ENCODE assay signal across 9 cellular contexts in genomic region chr16:89922477-89922883, GRCh38. TPM values are rescaled to one million over a fixed set of nuclear protein-coding genes. Genes with fewer than 3 reads are reported as not detected.
DNase-seq lines count a peak whose midpoint lies in the region; ATAC-seq, FAIRE-seq and TF ChIP-seq lines count a peak whose summit lies in the region.
"Had no signal": no experiment of that assay in that cellular context is flagged by ENCODE, and none has a peak within 500 bp of the region (broad histone marks: within the 10 kb centered on the region; RNA-seq: fewer than 3 reads in every experiment).

No MANE protein-coding gene starts in this region.

- peaks cover 77% of the 10 kb centered on the region for H3K4me1 ChIP-seq in CD4-positive, alpha-beta memory T cell (ENCODE audit: insufficient read depth, low read length)
- peaks cover 0 to 34% (median 25%) of the 10 kb centered on the region in 4 experiments; a peak in 6 of 7 replicates for H3K4me1 ChIP-seq in H1 (replicated peaks in 1 of 4; ENCODE audit: control insufficient read depth in 3 of 4, insufficient read depth in 4 of 4, low read length in 3 of 4)
- H3K4me1 ChIP-seq in lung (ENCODE audit: control insufficient read depth in 2 of 2, insufficient read depth in 2 of 2, low read length in 2 of 2), result peaks cover 0 to 37% of the 10 kb centered on the region in 2 donors

- 0 out of 2 replicates have a peak, but pooled peaks cover under 1% of the 10 kb centered on the region for H3K79me1 ChIP-seq in H1 (ENCODE audit: low read depth, low read length)

- peaks cover 22 to 49% (median 35%) of the 10 kb centered on the region in 4 donors for H3K4me1 Mint-ChIP-seq in CD4-positive, alpha-beta memory T cell

- peaks cover 0 to 2% (median 0%) of the 10 kb centered on the region in 8 donors for H3K9me3 Mint-ChIP-seq in CD4-positive, alpha-beta memory T cell

- no peak overlapping the region for H2BK20ac ChIP-seq in H1 (ENCODE audit: low read length)

- H4K5ac ChIP-seq in H1 (ENCODE audit: insufficient read length, low read depth, low read length), result peak overlapping the region; percentile 82

- H3K4me3 ChIP-seq in CD4-positive, alpha-beta memory T cell (ENCODE audit: low read length in 2 of 2), result no peak overlapping the region
- H3K4me3 ChIP-seq in H1 (ENCODE audit: extremely low read depth in 1 of 4, insufficient read depth in 2 of 4, low read depth in 3 of 4, low read length in 4 of 4) (peak overlapping the region; percentile 65 to 95 (median 72)), lung (peak overlapping the region; percentile 30)

- TF ChIP-seq CTCF in H1 (IDR thresholded peaks at IDR 0.05; ENCODE audit: control extremely low read depth in 1 of 3, insufficient read depth in 1 of 3, low read depth in 1 of 3, low read length in 3 of 3) (no peak), lung (IDR thresholded peaks at IDR 0.05; ENCODE audit: control extremely low read depth, extremely low read depth) (no peak)

- no peak for TF ChIP-seq RAD21 in H1 (IDR thresholded peaks at IDR 0.05 in 1 of 2, conservative IDR thresholded peaks at IDR 0.05 in 1 of 2; ENCODE audit: low read depth in 2 of 2, low read length in 2 of 2)

- H2AFZ ChIP-seq in H1 (ENCODE audit: low read length), result no peak overlapping the region; the same call in 1 of the 2 replicates

- peak overlapping the region; percentile 97 for H3K18ac ChIP-seq in H1 (ENCODE audit: extremely low read depth, low read length)

- peaks cover 4 to 18% of the 10 kb centered on the region in 2 donors for H3K27me3 Mint-ChIP-seq in CD4-positive, alpha-beta memory T cell

- peak overlapping the region; percentile 35 to 73 (median 54); a peak in 6 of 7 replicates for H3K9ac ChIP-seq in H1 (replicated peaks in 1 of 4; ENCODE audit: extremely low read depth in 1 of 4, low read depth in 3 of 4, low read length in 3 of 4)

- H3K36me3 Mint-ChIP-seq in CD4-positive, alpha-beta memory T cell, result no peaks in the 10 kb centered on the region

- intact Hi-C loops in CD4-positive, alpha-beta memory T cell (cut with micrococcal nuclease), result no loop called here

- no peak overlapping the region for H3K23ac ChIP-seq in H1 (ENCODE audit: insufficient read length)

- peaks cover 11% of the 10 kb centered on the region for H3K27me3 ChIP-seq in CD4-positive, alpha-beta memory T cell (ENCODE audit: insufficient read depth, low read length)
- peaks cover 0 to 19% (median 16%) of the 10 kb centered on the region in 4 experiments; a peak in 6 of 7 replicates for H3K27me3 ChIP-seq in H1 (replicated peaks in 1 of 4; ENCODE audit: control insufficient read depth in 3 of 4, extremely low read depth in 1 of 4, insufficient read depth in 3 of 4, low read length in 3 of 4)
- H3K27me3 ChIP-seq in lung (ENCODE audit: control insufficient read depth, insufficient read depth), result peaks cover 4% of the 10 kb centered on the region

- WGBS in H1 (ENCODE audit: extremely low coverage in 1 of 2, insufficient coverage in 1 of 2, insufficient read length in 1 of 2, insufficient replicate concordance in 2 of 2, low coverage in 1 of 2, low lambda C conversion rate in 2 of 2, missing lambda C conversion rate in 1 of 2), 2 experiments, result 1% methylated on average over 27 of the region's 31 CpGs; no CpG with 5 or more reads in 1 of the 2 experiments
- WGBS in lung, 2 donors, result 0 to 1% methylated on average over 31 of the region's 31 CpGs

- peak overlapping the region; percentile 79 for H4K91ac ChIP-seq in H1 (replicated peaks; ENCODE audit: insufficient read length, low read length)

- POLR2A ChIA-PET in CD4-positive, alpha-beta memory T cell (lab: Charles Lee; ENCODE audit: partially characterized antibody), result interaction anchor here (0.8 to 1.6 kb wide), 4 partner anchors 10 to 236 kb away, joined by 3 to 8 read pairs (median 4); partner anchors contain the start of gene CDK10
- POLR2A ChIA-PET in H1 (lab: Charles Lee; ENCODE audit: partially characterized antibody), result interaction anchor here (0.5 to 6.5 kb wide), 31 partner anchors 9 to 326 kb away, joined by 3 to 71 read pairs (median 4); partner anchors contain the start of genes CDK10, DBNDD1, DEF8 and FANCA

- no peak overlapping the region for H2BK120ac ChIP-seq in H1 (replicated peaks; ENCODE audit: low read depth, low read length)

- H3K4me3 Mint-ChIP-seq in CD4-positive, alpha-beta memory T cell, result peak overlapping the region; percentile 35 to 74 (median 62)

- H4K20me1 ChIP-seq in H1 (replicated peaks in 1 of 2; ENCODE audit: control insufficient read depth in 1 of 2, insufficient read depth in 2 of 2, low read length in 2 of 2), result peaks cover 5 to 11% of the 10 kb centered on the region in 2 experiments

- no peak overlapping the region for H2BK15ac ChIP-seq in H1 (ENCODE audit: low read length)

- no peak overlapping the region for H3K14ac ChIP-seq in H1 (ENCODE audit: insufficient read length)

- peak overlapping the region in 1 of 7 donors; percentile 42 for H3K27ac Mint-ChIP-seq in CD4-positive, alpha-beta memory T cell

- peak overlapping the region; percentile 87 for H4K8ac ChIP-seq in H1 (ENCODE audit: extremely low read depth, insufficient read depth, low read length)

- peak overlapping the region; percentile 84 for H3K4ac ChIP-seq in H1 (replicated peaks; ENCODE audit: insufficient read length, low read depth, low read length)

- no peak overlapping the region for H2AK5ac ChIP-seq in H1 (ENCODE audit: low read depth, low read length)

- ATAC-seq in lung (ENCODE audit: insufficient read depth, low FRiP score), result peak; percentile 28

- H3K9me3 ChIP-seq in CD4-positive, alpha-beta memory T cell (ENCODE audit: control insufficient read depth in 1 of 2, low read length in 2 of 2), result no peaks in the 10 kb centered on the region
- H3K9me3 ChIP-seq in H1 (ENCODE audit: insufficient read depth in 2 of 2, low read depth in 1 of 2, low read length in 1 of 2) (no peaks in the 10 kb centered on the region), lung (ENCODE audit: control insufficient read depth in 2 of 2, insufficient read depth in 1 of 2, low read length in 1 of 2) (peaks cover 0 to 2% of the 10 kb centered on the region in 2 donors)

- CTCF ChIA-PET in CD4-positive, alpha-beta memory T cell (lab: Charles Lee; ENCODE audit: partially characterized antibody), result no interaction called here
- CTCF ChIA-PET in H1 (lab: Charles Lee; ENCODE audit: partially characterized antibody), result interaction anchor here (0.9 to 8.7 kb wide), 4 partner anchors 13 to 225 kb away, joined by 3 to 70 read pairs (median 4); no protein-coding TSS in a partner anchor

- no peak for TF ChIP-seq EP300 in H1 (IDR thresholded peaks at IDR 0.05; ENCODE audit: borderline replicate concordance in 1 of 2, low read depth in 2 of 2, low read length in 2 of 2)

- H3K56ac ChIP-seq in H1 (replicated peaks; ENCODE audit: insufficient read length, low read depth, low read length), result peak overlapping the region; percentile 77

- H3K79me2 ChIP-seq in H1 (ENCODE audit: control insufficient read depth in 1 of 2, insufficient read depth in 2 of 2, low read length in 2 of 2), result peaks cover 0 to 3% of the 10 kb centered on the region in 2 experiments; a peak in 2 of 4 replicates

- H3K27ac ChIP-seq in CD4-positive, alpha-beta memory T cell (ENCODE audit: low read depth, low read length), result no peak overlapping the region
- H3K27ac ChIP-seq in H1 (ENCODE audit: low read depth, low read length) (peak overlapping the region; percentile 39; the same call in 1 of the 2 replicates), lung (ENCODE audit: low read depth in 1 of 2, low read length in 1 of 2) (peak overlapping the region; percentile 39 to 95), temporal lobe (ENCODE audit: low read depth, low read length) (peak overlapping the region; percentile 87)
- H3K27ac ChIP-seq: VCaP had no signal

- H2BK12ac ChIP-seq in H1 (ENCODE audit: low read depth, low read length), result 0 out of 2 replicates have a peak overlapping the region, but pooled peaks have one; percentile 60

- FAIRE-seq in H1 (lab: Jason Lieb, UNC), result no peak

- H3K4me2 ChIP-seq in H1 (ENCODE audit: insufficient read depth in 1 of 2, low read depth in 2 of 2, low read length in 2 of 2), result peak overlapping the region; percentile 82 to 96

- H2BK5ac ChIP-seq in H1 (ENCODE audit: low read depth, low read length), result peak overlapping the region; percentile 85; the same call in 1 of the 2 replicates

- no peak for TF ChIP-seq POLR2A in H1 (IDR thresholded peaks at IDR 0.05; ENCODE audit: control extremely low read depth in 1 of 2, low read depth in 2 of 2, low read length in 2 of 2)

- H3K36me3 ChIP-seq in CD4-positive, alpha-beta memory T cell (ENCODE audit: insufficient read depth, low read length), result no peaks in the 10 kb centered on the region
- H3K36me3 ChIP-seq in H1 (ENCODE audit: control insufficient read depth in 2 of 4, insufficient read depth in 4 of 4, low read length in 3 of 4), result no peaks in the 10 kb centered on the region
- no peaks in the 10 kb centered on the region for H3K36me3 ChIP-seq in lung (ENCODE audit: control insufficient read depth in 2 of 2, insufficient read depth in 2 of 2, low read length in 2 of 2)

- DNase-seq in CD4-positive, alpha-beta memory T cell, result peak in 1 of 5 donors; percentile 59
- peak; percentile 92 for DNase-seq in HT1080 (ENCODE audit: low read depth)
- peak; percentile 71 for DNase-seq in T1000 (lab: John Stamatoyannopoulos, UW)
- peak in 1 of 2 experiments; percentile 70 for DNase-seq in H1 (ENCODE audit: low read depth in 1 of 2, low spot score in 2 of 2)
- DNase-seq in lung (ENCODE audit: low spot score), result peak; percentile 72
- DNase-seq in Ammon's horn (ENCODE audit: low spot score), result no peak
- no peak for DNase-seq in globus pallidus (ENCODE audit: low spot score)

- H3K23me2 ChIP-seq in H1 (ENCODE audit: low read depth, low read length), result peaks cover 31% of the 10 kb centered on the region

RNA-seq across cellular contexts. Expression of gene TUBB3, which starts 0.7 kb away (rescaled TPM):
- under 1 TPM in 1 of 2 experiments, not detected in 1; 0.73 TPM for total RNA-seq in CD4-positive, alpha-beta memory T cell
- not detected for polyA plus RNA-seq in CD4-positive, alpha-beta memory T cell
- 426 and 456 TPM in 2 replicates for total RNA-seq in HT1080 (2014; rRNA removed; shearing (Covaris generic))
- polyA plus RNA-seq in HT1080 (2015; cell fraction: cytosol; rRNA removed), result 213 and 256 TPM in 2 replicates
- polyA plus RNA-seq in HT1080 (2015; cell fraction: nucleus; rRNA removed), result 189 and 193 TPM in 2 replicates
- total RNA-seq in H1 (2021; fragmentation: NEBNext Ultra II Directional; extraction: Animal tissue kit (Norgen Biotek cat#: 25700)), result 275 and 292 TPM in 2 replicates
- polyA plus RNA-seq in H1 (2011; rRNA removed) (393 and 420 TPM in 2 replicates), lung (10 to 100 TPM in 1 of 2 donors, 1 to 10 TPM in 1; 1.3 to 11.5 TPM)
- 210 TPM for polyA plus RNA-seq in H1 (2011; cell fraction: cytosol; rRNA removed)
- 252 TPM for polyA plus RNA-seq in H1 (2011; cell fraction: nucleus; rRNA removed)
- 287 to 415 TPM (median 389 TPM) in 4 replicates for polyA plus RNA-seq in H1 (2012, experiment 1 of 2)
- polyA plus RNA-seq in H1 (2012, experiment 2 of 2), result 421 TPM
- polyA plus RNA-seq in H1 (2013, experiment 1 of 2), result 211 TPM
- polyA plus RNA-seq in H1 (2013, experiment 2 of 2), result 208 TPM
- 165 and 205 TPM in 2 replicates for polyA minus RNA-seq in H1 (2011; rRNA and poly(A)+ RNA removed)
- polyA minus RNA-seq in H1 (2011; cell fraction: cytosol; rRNA and poly(A)+ RNA removed), result 155 TPM
- polyA minus RNA-seq in H1 (2011; cell fraction: nucleus; rRNA and poly(A)+ RNA removed), result 91.3 TPM
- total RNA-seq in lung (10 to 100 TPM in 1 of 2 donors, 1 to 10 TPM in 1; 6.3 to 15.6 TPM), temporal lobe (1,889 TPM)

RNA-seq across cellular contexts. Expression of gene MC1R, which starts 3.8 kb away (rescaled TPM):
- total RNA-seq in CD4-positive, alpha-beta memory T cell, result 10 to 100 TPM; 12.6 to 13.5 TPM
- under 1 TPM in 1 of 2 donors, not detected in 1; 0.22 TPM for polyA plus RNA-seq in CD4-positive, alpha-beta memory T cell
- total RNA-seq in HT1080 (2014; rRNA removed; shearing (Covaris generic)), result 2.5 and 3.5 TPM in 2 replicates
- 1.8 and 2.1 TPM in 2 replicates for polyA plus RNA-seq in HT1080 (2015; cell fraction: cytosol; rRNA removed)
- polyA plus RNA-seq in HT1080 (2015; cell fraction: nucleus; rRNA removed), result 13.3 and 16.5 TPM in 2 replicates
- 2.0 and 2.2 TPM in 2 replicates for total RNA-seq in H1 (2021; fragmentation: NEBNext Ultra II Directional; extraction: Animal tissue kit (Norgen Biotek cat#: 25700))
- 2.9 and 4.3 TPM in 2 replicates for polyA plus RNA-seq in H1 (2011; rRNA removed)
- 3.7 TPM for polyA plus RNA-seq in H1 (2011; cell fraction: cytosol; rRNA removed)
- 7.6 TPM for polyA plus RNA-seq in H1 (2011; cell fraction: nucleus; rRNA removed)
- 1.8 to 3.0 TPM (median 2.2 TPM) in 4 replicates for polyA plus RNA-seq in H1 (2012, experiment 1 of 2)
- polyA plus RNA-seq in H1 (2012, experiment 2 of 2), result 1.8 TPM
- 1.2 TPM for polyA plus RNA-seq in H1 (2013, experiment 1 of 2)
- polyA plus RNA-seq in H1 (2013, experiment 2 of 2), result 1.5 TPM
- 3.3 and 5.0 TPM in 2 replicates for polyA minus RNA-seq in H1 (2011; rRNA and poly(A)+ RNA removed)
- 3.2 TPM for polyA minus RNA-seq in H1 (2011; cell fraction: cytosol; rRNA and poly(A)+ RNA removed)
- polyA minus RNA-seq in H1 (2011; cell fraction: nucleus; rRNA and poly(A)+ RNA removed), result 4.5 TPM
- total RNA-seq in lung, result 1 to 10 TPM; 3.8 to 7.1 TPM
- 1 to 10 TPM; 2.9 to 3.2 TPM for polyA plus RNA-seq in lung
- total RNA-seq in temporal lobe, result 2.7 TPM

RNA-seq across cellular contexts. Expression of gene DEF8, which starts 26.1 kb away (rescaled TPM):
- 10 to 100 TPM; 45.5 to 46.0 TPM for total RNA-seq in CD4-positive, alpha-beta memory T cell
- polyA plus RNA-seq in CD4-positive, alpha-beta memory T cell, result 10 to 100 TPM; 30.7 to 40.6 TPM
- total RNA-seq in HT1080 (2014; rRNA removed; shearing (Covaris generic)), result 76.6 and 88.1 TPM in 2 replicates
- 66.9 and 78.5 TPM in 2 replicates for polyA plus RNA-seq in HT1080 (2015; cell fraction: cytosol; rRNA removed)
- 96.7 and 107 TPM in 2 replicates for polyA plus RNA-seq in HT1080 (2015; cell fraction: nucleus; rRNA removed)
- 48.3 and 53.0 TPM in 2 replicates for total RNA-seq in H1 (2021; fragmentation: NEBNext Ultra II Directional; extraction: Animal tissue kit (Norgen Biotek cat#: 25700))
- polyA plus RNA-seq in H1 (2011; rRNA removed) (110 and 155 TPM in 2 replicates), lung (10 to 100 TPM; 50.3 to 67.1 TPM)
- 106 TPM for polyA plus RNA-seq in H1 (2011; cell fraction: cytosol; rRNA removed)
- 160 TPM for polyA plus RNA-seq in H1 (2011; cell fraction: nucleus; rRNA removed)
- polyA plus RNA-seq in H1 (2012, experiment 1 of 2), result 35.4 to 56.5 TPM (median 53.7 TPM) in 4 replicates
- 59.8 TPM for polyA plus RNA-seq in H1 (2012, experiment 2 of 2)
- polyA plus RNA-seq in H1 (2013, experiment 1 of 2), result 47.6 TPM
- polyA plus RNA-seq in H1 (2013, experiment 2 of 2), result 46.6 TPM
- 44.0 and 65.5 TPM in 2 replicates for polyA minus RNA-seq in H1 (2011; rRNA and poly(A)+ RNA removed)
- 40.0 TPM for polyA minus RNA-seq in H1 (2011; cell fraction: cytosol; rRNA and poly(A)+ RNA removed)
- polyA minus RNA-seq in H1 (2011; cell fraction: nucleus; rRNA and poly(A)+ RNA removed), result 30.4 TPM
- total RNA-seq in lung (10 to 100 TPM; 43.0 to 80.9 TPM), temporal lobe (49.9 TPM)

RNA-seq across cellular contexts. Expression of gene TCF25, which starts 49.1 kb away (rescaled TPM):
- total RNA-seq in CD4-positive, alpha-beta memory T cell, result 100 to 1,000 TPM; 283 to 308 TPM
- 100 to 1,000 TPM in 1 of 2 donors, 10 to 100 TPM in 1; 86.4 to 108 TPM for polyA plus RNA-seq in CD4-positive, alpha-beta memory T cell
- total RNA-seq in HT1080 (2014; rRNA removed; shearing (Covaris generic)), result 106 and 117 TPM in 2 replicates
- polyA plus RNA-seq in HT1080 (2015; cell fraction: cytosol; rRNA removed), result 67.6 and 71.5 TPM in 2 replicates
- 201 and 306 TPM in 2 replicates for polyA plus RNA-seq in HT1080 (2015; cell fraction: nucleus; rRNA removed)
- 92.2 and 102 TPM in 2 replicates for total RNA-seq in H1 (2021; fragmentation: NEBNext Ultra II Directional; extraction: Animal tissue kit (Norgen Biotek cat#: 25700))
- polyA plus RNA-seq in H1 (2011; rRNA removed), result 78.1 and 102 TPM in 2 replicates
- 84.5 TPM for polyA plus RNA-seq in H1 (2011; cell fraction: cytosol; rRNA removed)
- polyA plus RNA-seq in H1 (2011; cell fraction: nucleus; rRNA removed), result 230 TPM
- polyA plus RNA-seq in H1 (2012, experiment 1 of 2), result 112 to 138 TPM (median 135 TPM) in 4 replicates
- polyA plus RNA-seq in H1 (2012, experiment 2 of 2), result 70.6 TPM
- 86.9 TPM for polyA plus RNA-seq in H1 (2013, experiment 1 of 2)
- 84.9 TPM for polyA plus RNA-seq in H1 (2013, experiment 2 of 2)
- 58.3 and 62.0 TPM in 2 replicates for polyA minus RNA-seq in H1 (2011; rRNA and poly(A)+ RNA removed)
- 56.6 TPM for polyA minus RNA-seq in H1 (2011; cell fraction: cytosol; rRNA and poly(A)+ RNA removed)
- 49.3 TPM for polyA minus RNA-seq in H1 (2011; cell fraction: nucleus; rRNA and poly(A)+ RNA removed)
- 100 to 1,000 TPM; 118 to 212 TPM for total RNA-seq in lung
- 100 to 1,000 TPM; 106 to 140 TPM for polyA plus RNA-seq in lung
- total RNA-seq in temporal lobe, result 114 TPM

Comparison
In these comparisons a context has a peak if more than half of its experiments do, and no peak if none do; other contexts are left out.
1. DNase-seq: peak in HT1080 (single experiment), T1000 (single experiment) and lung (single experiment); none in Ammon's horn (single experiment) and globus pallidus (single experiment).
2. H3K4me3 ChIP-seq: peak in H1 (4 of 4) and lung (single experiment); none in CD4-positive, alpha-beta memory T cell (0 of 2).
3. RNA of gene TUBB3, which starts 0.7 kb away (total RNA-seq): 1,889 TPM in temporal lobe (single experiment), 426 to 456 TPM in HT1080 and 275 to 292 TPM in H1; 6.3 to 15.6 TPM in lung and 0.73 TPM in CD4-positive, alpha-beta memory T cell; every median in the first group is over 10 times any median in the second.